8 cellular contexts compared by ENCODE assay signal in genomic region chr7:148883233-148884048, GRCh38. TPM values are rescaled to one million over a fixed set of nuclear protein-coding genes. Genes with fewer than 3 reads are reported as not detected.
DNase-seq lines count a peak whose midpoint lies in the region; ATAC-seq and TF ChIP-seq lines count a peak whose summit lies in the region.

No MANE protein-coding gene starts in this region.

- TF ChIP-seq CTCF in fibroblast of pulmonary artery (IDR thresholded peaks at IDR 0.05; ENCODE audit: low read length, missing control alignments): no peak

- peaks cover 22 to 37% of the 10 kb centered on the region in 2 donors for H3K4me1 Mint-ChIP-seq in natural killer cell treated with Interleukin-12 subunit alpha and Interleukin-12 subunit beta and Interleukin-15 and Interleukin-18, amount 100 ng/mL, for 72 hours (ENCODE audit: low read depth in 2 of 2)

- peak overlapping the region; percentile 95 to 97 for H3K27ac Mint-ChIP-seq in natural killer cell treated with Interleukin-12 subunit alpha and Interleukin-12 subunit beta and Interleukin-15 and Interleukin-18, amount 100 ng/mL, for 72 hours

- peak; percentile 34 for ATAC-seq in HG02759 (IDR thresholded peaks at IDR 0.05; ENCODE audit: unreplicated experiment)
- ATAC-seq in natural killer cell treated with Interleukin-12 subunit alpha and Interleukin-12 subunit beta and Interleukin-15 and Interleukin-18, amount 100 ng/mL, for 72 hours: peak; percentile 4 to 32
- peak; percentile 13 for ATAC-seq in stimulated activated naive CD8-positive, alpha-beta T cell treated with anti-CD3 and anti-CD28 coated beads, Interleukin-15, Interleukin-2, amounts not matched to agents 100 U/mL and 50 U/mL, for 24 hours

- H3K4me3 ChIP-seq in fibroblast of pulmonary artery (replicated peaks; ENCODE audit: low read depth, low read length): peak overlapping the region; percentile 79

- DNase-seq in DMS 273 (lab: John Stamatoyannopoulos, UW; ENCODE audit: unreplicated experiment) (peak; percentile 80), DMS 273 treated with DMSO at 0.1 percent for 48 hours (lab: John Stamatoyannopoulos, UW) (no peak), NCI-H526 (lab: John Stamatoyannopoulos, UW) (peak; percentile 44 to 79), fibroblast of pulmonary artery (ENCODE audit: low read depth) (no peak)
- DNase-seq in activated T-cell treated with anti-CD3 and anti-CD28 coated beads, Interleukin-2, amount 50 U/mL, for 48 hours: peak; percentile 60 to 67
- peak; percentile 84 for DNase-seq in natural killer cell treated with Interleukin-12 subunit alpha and Interleukin-12 subunit beta and Interleukin-15 and Interleukin-18, amount 100 ng/mL, for 72 hours (ENCODE audit: low spot score)
- peak; percentile 64 for DNase-seq in stimulated activated naive CD8-positive, alpha-beta T cell treated with anti-CD3 and anti-CD28 coated beads, Interleukin-15, Interleukin-2, amounts not matched to agents 100 U/mL and 50 U/mL, for 24 hours

- H3K27me3 Mint-ChIP-seq in natural killer cell treated with Interleukin-12 subunit alpha and Interleukin-12 subunit beta and Interleukin-15 and Interleukin-18, amount 100 ng/mL, for 72 hours: no peaks in the 10 kb centered on the region

- H3K4me3 Mint-ChIP-seq in natural killer cell treated with Interleukin-12 subunit alpha and Interleukin-12 subunit beta and Interleukin-15 and Interleukin-18, amount 100 ng/mL, for 72 hours: peak overlapping the region; percentile 99

- peaks cover 6% of the 10 kb centered on the region for H3K36me3 Mint-ChIP-seq in natural killer cell treated with Interleukin-12 subunit alpha and Interleukin-12 subunit beta and Interleukin-15 and Interleukin-18, amount 100 ng/mL, for 72 hours

- no peaks in the 10 kb centered on the region for H3K9me3 Mint-ChIP-seq in natural killer cell treated with Interleukin-12 subunit alpha and Interleukin-12 subunit beta and Interleukin-15 and Interleukin-18, amount 100 ng/mL, for 72 hours

RNA-seq across cellular contexts. Expression of gene EZH2, which starts 0.7 kb away (rescaled TPM):
- 100 to 1,000 TPM in 1 of 2 donors, 10 to 100 TPM in 1; 70.6 to 113 TPM for total RNA-seq in natural killer cell treated with Interleukin-12 subunit alpha and Interleukin-12 subunit beta and Interleukin-15 and Interleukin-18, amount 100 ng/mL, for 72 hours

Comparison
In these comparisons a context has a peak if more than half of its experiments do, and no peak if none do; other contexts are left out.
1. DNase-seq: peak in DMS 273 (single experiment), NCI-H526 (2 of 2), activated T-cell treated with anti-CD3 and anti-CD28 coated beads, Interleukin-2, amount 50 U/mL, for 48 hours (2 of 2), natural killer cell treated with Interleukin-12 subunit alpha and Interleukin-12 subunit beta and Interleukin-15 and Interleukin-18, amount 100 ng/mL, for 72 hours (single experiment) and stimulated activated naive CD8-positive, alpha-beta T cell treated with anti-CD3 and anti-CD28 coated beads, Interleukin-15, Interleukin-2, amounts not matched to agents 100 U/mL and 50 U/mL, for 24 hours (single experiment); none in DMS 273 treated with DMSO at 0.1 percent for 48 hours (single experiment) and fibroblast of pulmonary artery (single experiment).
2. Peak in every context shown above with its lines, with median percentiles within 50 percentile points of each other: ATAC-seq.